1 cellular context compared by ENCODE assay signal in the genomic region with DNA sequence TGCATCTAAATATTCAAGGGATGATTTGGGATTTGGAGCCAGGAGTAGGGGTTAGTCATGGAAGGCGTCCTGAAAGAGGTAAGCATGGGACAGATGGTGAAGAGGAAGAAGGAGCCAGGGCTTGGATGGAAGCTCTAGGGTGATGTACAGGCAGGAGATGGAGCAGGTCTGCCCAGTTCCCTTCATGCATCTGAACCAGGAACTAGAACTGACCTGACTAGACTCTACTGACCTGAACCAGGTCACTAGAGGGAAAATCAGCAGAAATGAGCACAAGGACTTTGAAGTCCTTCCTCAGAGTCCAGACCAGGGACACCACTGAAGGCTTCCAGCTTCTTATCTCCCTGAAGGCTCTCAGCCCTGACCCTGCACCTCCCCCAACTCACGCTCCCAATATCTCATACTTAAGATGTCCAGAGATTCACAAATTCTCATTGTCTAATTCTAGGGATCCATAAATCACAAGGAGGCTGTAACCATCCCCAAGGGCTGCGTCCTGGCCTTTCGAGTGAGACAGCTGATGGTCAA.
TF ChIP-seq lines count a peak whose summit lies in the region.

No MANE protein-coding gene starts in this region.

TF ChIP-seq in SK-N-SH, 30 proteins besides CTCF, POLR2A, EP300 and RAD21:
- TF ChIP-seq FOXM1 (IDR thresholded peaks at IDR 0.05; ENCODE audit: low read depth) (no peak), ELF1 (IDR thresholded peaks at IDR 0.05) (no peak), FOXJ3 (CRISPR knock-in tag; IDR thresholded peaks at IDR 0.05) (no peak), JUND (IDR thresholded peaks at IDR 0.05) (no peak), TAF1 (IDR thresholded peaks at IDR 0.05; ENCODE audit: borderline replicate concordance, low read depth, low read length) (no peak), YY1 (IDR thresholded peaks at IDR 0.05; ENCODE audit: low read depth) (no peak), NFIC (IDR thresholded peaks at IDR 0.05; ENCODE audit: borderline replicate concordance) (no peak)
- TF ChIP-seq, protein P1, sequence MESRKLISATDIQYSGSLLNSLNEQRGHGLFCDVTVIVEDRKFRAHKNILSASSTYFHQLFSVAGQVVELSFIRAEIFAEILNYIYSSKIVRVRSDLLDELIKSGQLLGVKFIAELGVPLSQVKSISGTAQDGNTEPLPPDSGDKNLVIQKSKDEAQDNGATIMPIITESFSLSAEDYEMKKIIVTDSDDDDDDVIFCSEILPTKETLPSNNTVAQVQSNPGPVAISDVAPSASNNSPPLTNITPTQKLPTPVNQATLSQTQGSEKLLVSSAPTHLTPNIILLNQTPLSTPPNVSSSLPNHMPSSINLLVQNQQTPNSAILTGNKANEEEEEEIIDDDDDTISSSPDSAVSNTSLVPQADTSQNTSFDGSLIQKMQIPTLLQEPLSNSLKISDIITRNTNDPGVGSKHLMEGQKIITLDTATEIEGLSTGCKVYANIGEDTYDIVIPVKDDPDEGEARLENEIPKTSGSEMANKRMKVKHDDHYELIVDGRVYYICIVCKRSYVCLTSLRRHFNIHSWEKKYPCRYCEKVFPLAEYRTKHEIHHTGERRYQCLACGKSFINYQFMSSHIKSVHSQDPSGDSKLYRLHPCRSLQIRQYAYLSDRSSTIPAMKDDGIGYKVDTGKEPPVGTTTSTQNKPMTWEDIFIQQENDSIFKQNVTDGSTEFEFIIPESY (IDR thresholded peaks at IDR 0.05; ENCODE audit: borderline replicate concordance, low read depth) = no peak
- TF ChIP-seq, protein P2, sequence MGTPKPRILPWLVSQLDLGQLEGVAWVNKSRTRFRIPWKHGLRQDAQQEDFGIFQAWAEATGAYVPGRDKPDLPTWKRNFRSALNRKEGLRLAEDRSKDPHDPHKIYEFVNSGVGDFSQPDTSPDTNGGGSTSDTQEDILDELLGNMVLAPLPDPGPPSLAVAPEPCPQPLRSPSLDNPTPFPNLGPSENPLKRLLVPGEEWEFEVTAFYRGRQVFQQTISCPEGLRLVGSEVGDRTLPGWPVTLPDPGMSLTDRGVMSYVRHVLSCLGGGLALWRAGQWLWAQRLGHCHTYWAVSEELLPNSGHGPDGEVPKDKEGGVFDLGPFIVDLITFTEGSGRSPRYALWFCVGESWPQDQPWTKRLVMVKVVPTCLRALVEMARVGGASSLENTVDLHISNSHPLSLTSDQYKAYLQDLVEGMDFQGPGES (IDR thresholded peaks at IDR 0.05; ENCODE audit: low read depth, low read length) = no peak
TF ChIP-seq in SK-N-SH: peak in this region for 0.
